Comparison of ENCODE assay signal across 11 cellular contexts in genomic region chr14:50741571-50741970, GRCh38.
DNase-seq lines count a peak whose midpoint lies in the region; ATAC-seq, FAIRE-seq and TF ChIP-seq lines count a peak whose summit lies in the region.
"Had no signal": no experiment of that assay in that cellular context is flagged by ENCODE, and none has a peak within 500 bp of the region (broad histone marks: within the 10 kb centered on the region; RNA-seq: fewer than 3 reads in every experiment).

No MANE protein-coding gene starts in this region.

- DNase-seq in A673 (ENCODE audit: low spot score) (peak; percentile 34), GM12892 (ENCODE audit: insufficient read length) (no peak), fibroblast of pulmonary artery (ENCODE audit: low read depth) (peak; percentile 33), midbrain (lab: John Stamatoyannopoulos, UW) (no peak), NCI-H748 treated with DMSO at 0.1 percent for 48 hours (lab: John Stamatoyannopoulos, UW) (no peak)
- peak; percentile 24 for DNase-seq in T-helper 2 cell treated with Interferon-gamma antibody and Interleukin-4, amounts not matched to agents 5 μg/mL and 100 μg/mL, for 36 hours (ENCODE audit: low spot score)
- DNase-seq: effector CD4-positive, alpha-beta T cell; NCI-H526 treated with DMSO at 0.1 percent for 48 hours had no signal

- no peak overlapping the region for H3K4me3 Mint-ChIP-seq in T-helper 2 cell treated with Interferon-gamma antibody and Interleukin-4, amounts not matched to agents 5 μg/mL and 100 μg/mL, for 36 hours

- peaks cover 62% of the 10 kb centered on the region for H3K36me3 Mint-ChIP-seq in T-helper 2 cell treated with Interferon-gamma antibody and Interleukin-4, amounts not matched to agents 5 μg/mL and 100 μg/mL, for 36 hours (ENCODE audit: low read depth)

- H3K27me3 ChIP-seq in A673 (replicated peaks; ENCODE audit: insufficient read depth, low read depth, low read length, poor library complexity): no peaks in the 10 kb centered on the region

- ATAC-seq in HG02571 (IDR thresholded peaks at IDR 0.05; ENCODE audit: unreplicated experiment) (no peak), HG03342 (IDR thresholded peaks at IDR 0.05; ENCODE audit: unreplicated experiment) (no peak)
- ATAC-seq: activated CD4-positive, CD25-positive, alpha-beta regulatory T cell treated with anti-CD3 and anti-CD28 coated beads, Interleukin-2, amount 50 U/mL, for 24 hours had no signal

- no peak for TF ChIP-seq POLR2A in GM12892 (IDR thresholded peaks at IDR 0.05; ENCODE audit: low read depth, low read length)

- FAIRE-seq in GM12892 (lab: Jason Lieb, UNC): peak; percentile 82

- CTCF ChIA-PET in A673 (lab: Charles Lee): no interaction called here

- H3K27ac ChIP-seq in A673 (ENCODE audit: low read depth, low read length, poor library complexity, severe bottlenecking): peak overlapping the region; percentile 48

- peaks cover 27% of the 10 kb centered on the region for H3K36me3 ChIP-seq in A673 (ENCODE audit: insufficient read depth, low read length, poor library complexity, severe bottlenecking)

- H3K4me3 ChIP-seq in A673 (ENCODE audit: low read depth, low read length, poor library complexity, severe bottlenecking) (no peak overlapping the region), fibroblast of pulmonary artery (replicated peaks; ENCODE audit: low read depth, low read length) (no peak overlapping the region)

- H3K9me3 ChIP-seq in A673 (ENCODE audit: low read depth, low read length, poor library complexity, severe bottlenecking): no peaks in the 10 kb centered on the region

- intact Hi-C loops in A673 (cut with micrococcal nuclease; ENCODE audit: unreplicated experiment): no loop called here

- H3K27me3 Mint-ChIP-seq in T-helper 2 cell treated with Interferon-gamma antibody and Interleukin-4, amounts not matched to agents 5 μg/mL and 100 μg/mL, for 36 hours (ENCODE audit: low read depth): no peaks in the 10 kb centered on the region

- POLR2A ChIA-PET in A673 (lab: Charles Lee; ENCODE audit: low non-redundant PET): no interaction called here

- no TSS peak for BruUV-seq in A673 (replicated peaks; lab: Mats Ljungman, UMichigan)

- H3K4me1 Mint-ChIP-seq in T-helper 2 cell treated with Interferon-gamma antibody and Interleukin-4, amounts not matched to agents 5 μg/mL and 100 μg/mL, for 36 hours (ENCODE audit: low read depth): peaks cover 28% of the 10 kb centered on the region

- no peaks in the 10 kb centered on the region for H3K9me3 Mint-ChIP-seq in T-helper 2 cell treated with Interferon-gamma antibody and Interleukin-4, amounts not matched to agents 5 μg/mL and 100 μg/mL, for 36 hours

- TF ChIP-seq CTCF in A673 (conservative IDR thresholded peaks at IDR 0.05; ENCODE audit: low read depth, low read length): no peak
- TF ChIP-seq CTCF in fibroblast of pulmonary artery (IDR thresholded peaks at IDR 0.05; ENCODE audit: low read length, missing control alignments): no peak

- H3K27ac Mint-ChIP-seq in T-helper 2 cell treated with Interferon-gamma antibody and Interleukin-4, amounts not matched to agents 5 μg/mL and 100 μg/mL, for 36 hours: peak overlapping the region; percentile 75

- H3K4me1 ChIP-seq in A673 (ENCODE audit: insufficient read depth, low read length, poor library complexity, severe bottlenecking): peaks cover 19% of the 10 kb centered on the region

Comparison
In these comparisons a context has a peak if more than half of its experiments do, and no peak if none do; other contexts are left out.
1. DNase-seq: peak in A673 (single experiment), T-helper 2 cell treated with Interferon-gamma antibody and Interleukin-4, amounts not matched to agents 5 μg/mL and 100 μg/mL, for 36 hours (single experiment) and fibroblast of pulmonary artery (single experiment); none in GM12892 (single experiment), midbrain (single experiment) and NCI-H748 treated with DMSO at 0.1 percent for 48 hours (single experiment).